ENCODE assay signal across 9 cellular contexts in the genomic region with DNA sequence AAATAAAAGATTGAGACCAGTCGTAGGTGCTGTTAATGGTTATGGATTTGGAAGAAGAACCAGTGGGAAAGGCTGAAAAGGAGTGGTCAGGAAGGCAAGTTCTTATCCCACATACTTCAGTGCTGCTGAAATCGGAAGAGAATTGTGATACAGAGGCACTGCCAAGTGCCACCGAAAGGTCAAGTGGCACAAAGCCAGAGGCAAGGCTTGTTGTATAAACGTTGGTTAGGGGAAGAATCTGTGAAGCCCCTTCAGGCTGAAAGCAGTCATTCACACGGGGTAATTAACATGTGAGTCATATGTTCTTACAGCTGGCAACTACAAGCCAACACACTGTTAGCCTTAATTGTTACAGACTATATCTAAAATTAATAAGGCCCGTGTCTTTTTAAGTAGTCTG. TPM values are rescaled to one million over a fixed set of nuclear protein-coding genes. Genes with fewer than 3 reads are reported as not detected.
A peak's percentile ranks its signal among the peaks of the same experiment; 100 is the strongest.
DNase-seq lines count a peak whose midpoint lies in the region; ATAC-seq and TF ChIP-seq lines count a peak whose summit lies in the region.
"Had no signal": no experiment of that assay in that cellular context is flagged by ENCODE, and none has a peak within 500 bp of the region (broad histone marks: within the 10 kb centered on the region; RNA-seq: fewer than 3 reads in every experiment).

No MANE protein-coding gene starts in this region.

- no peak overlapping the region for H3K4me3 Mint-ChIP-seq in activated naive CD4-positive, alpha-beta T cell treated with anti-CD3 and anti-CD28 coated beads, Interleukin-2, amount 50 U/mL, for 24 hours

- H3K27ac Mint-ChIP-seq in activated naive CD4-positive, alpha-beta T cell treated with anti-CD3 and anti-CD28 coated beads, Interleukin-2, amount 50 U/mL, for 24 hours: peak overlapping the region; percentile 24

- 16 to 19% methylated on average over 6 of the region's 6 CpGs for WGBS in thyroid gland, 2 donors

- H3K4me1 Mint-ChIP-seq in activated naive CD4-positive, alpha-beta T cell treated with anti-CD3 and anti-CD28 coated beads, Interleukin-2, amount 50 U/mL, for 24 hours: no peaks in the 10 kb centered on the region

- H3K4me3 ChIP-seq in thyroid gland (replicated peaks in 1 of 3): no peak overlapping the region
- H3K4me3 ChIP-seq: BLaER1 treated with 17β-estradiol and CSF1 and Interleukin-3, amounts not matched to agents 10 nM and 100 nM had no signal

- H3K27me3 ChIP-seq in thyroid gland: no peaks in the 10 kb centered on the region
- H3K27me3 ChIP-seq: BLaER1 treated with 17β-estradiol and CSF1 and Interleukin-3, amounts not matched to agents 10 nM and 100 nM had no signal

- TF ChIP-seq POLR2A in thyroid gland (IDR thresholded peaks at IDR 0.05): no peak

- ATAC-seq in activated CD4-positive, CD25-positive, alpha-beta regulatory T cell treated with anti-CD3 and anti-CD28 coated beads, Interleukin-2, amount 50 U/mL, for 24 hours: no peak
- ATAC-seq in HG03097 (IDR thresholded peaks at IDR 0.05; ENCODE audit: low FRiP score, unreplicated experiment) (no peak), GM18502 (IDR thresholded peaks at IDR 0.05; ENCODE audit: poor library complexity, unreplicated experiment) (no peak)

- CTCF ChIA-PET in RWPE1 (lab: Yijun Ruan, JAX): no interaction called here

- TF ChIP-seq CTCF in RWPE1 (conservative IDR thresholded peaks at IDR 0.05; ENCODE audit: low read depth) (no peak), thyroid gland (IDR thresholded peaks at IDR 0.05) (no peak)

- H3K27ac ChIP-seq in RWPE1 (no peak overlapping the region), thyroid gland (peak overlapping the region in 2 of 3 donors; percentile 42 to 70)
- H3K27ac ChIP-seq: BLaER1 treated with 17β-estradiol and CSF1 and Interleukin-3, amounts not matched to agents 10 nM and 100 nM had no signal

- H3K9me3 ChIP-seq in thyroid gland: no peaks in the 10 kb centered on the region
- H3K9me3 ChIP-seq: BLaER1 treated with 17β-estradiol and CSF1 and Interleukin-3, amounts not matched to agents 10 nM and 100 nM had no signal

- intact Hi-C loops in thyroid gland (cut with DNase I): no loop called here

- peaks cover 11% of the 10 kb centered on the region for H3K36me3 Mint-ChIP-seq in activated naive CD4-positive, alpha-beta T cell treated with anti-CD3 and anti-CD28 coated beads, Interleukin-2, amount 50 U/mL, for 24 hours

- no peaks in the 10 kb centered on the region for H3K9me3 Mint-ChIP-seq in activated naive CD4-positive, alpha-beta T cell treated with anti-CD3 and anti-CD28 coated beads, Interleukin-2, amount 50 U/mL, for 24 hours

- no peaks in the 10 kb centered on the region for H3K36me3 ChIP-seq in thyroid gland

- H3K4me1 ChIP-seq in thyroid gland: peaks cover 32 to 44% of the 10 kb centered on the region in 2 donors

- POLR2A ChIA-PET in RWPE1 (lab: Yijun Ruan, JAX; ENCODE audit: low non-redundant PET): no interaction called here

- H3K27me3 Mint-ChIP-seq in activated naive CD4-positive, alpha-beta T cell treated with anti-CD3 and anti-CD28 coated beads, Interleukin-2, amount 50 U/mL, for 24 hours: no peaks in the 10 kb centered on the region

- DNase-seq in activated naive CD4-positive, alpha-beta T cell treated with anti-CD3 and anti-CD28 coated beads, Interleukin-2, amount 50 U/mL, for 16 hours: no peak
- peak; percentile 73 for DNase-seq in RWPE1 (ENCODE audit: low spot score)
- DNase-seq in glomerular endothelial cell (ENCODE audit: extremely low read depth, low read depth, low spot score): peak; percentile 51
- DNase-seq in thyroid gland: peak; percentile 72 to 74

RNA-seq across cellular contexts. Expression of a gene that starts 48.8 kb away (rescaled TPM):
- total RNA-seq in glomerular endothelial cell: 11.4 and 16.6 TPM in 2 replicates
- total RNA-seq in thyroid gland: 10 to 100 TPM; 18.7 to 30.1 (median 23.8) TPM
